In the genomic region with DNA sequence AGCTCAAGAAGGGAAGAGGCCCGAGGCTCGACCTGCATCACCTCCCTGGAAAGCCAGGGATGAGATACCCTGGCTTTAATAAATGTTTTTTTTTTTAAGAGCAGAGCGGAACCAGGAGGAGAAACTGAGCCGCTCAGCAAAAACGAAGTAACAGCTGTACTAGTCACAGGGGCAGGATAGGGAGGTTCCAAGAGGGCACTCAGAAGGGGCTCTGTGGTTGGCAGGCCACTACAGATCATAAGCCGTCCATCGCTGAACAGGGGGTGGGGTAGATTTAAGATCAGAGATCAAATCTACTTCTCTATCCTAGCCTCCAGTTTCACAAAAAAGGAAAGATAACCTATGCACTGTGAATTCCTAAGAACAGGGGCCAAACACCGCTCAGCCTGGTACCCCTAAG, we compare ENCODE assay signal across 8 cellular contexts. TPM values are rescaled to one million over a fixed set of nuclear protein-coding genes. Genes with fewer than 3 reads are reported as not detected.
DNase-seq lines count a peak whose midpoint lies in the region; ATAC-seq and TF ChIP-seq lines count a peak whose summit lies in the region.

No MANE protein-coding gene starts in this region.

- H3K36me3 ChIP-seq in GM23338 (ENCODE audit: insufficient read depth) (peaks cover 36% of the 10 kb centered on the region), neural progenitor cell (peaks cover 5% of the 10 kb centered on the region)

- H3K4me2 ChIP-seq in GM23338 (peak overlapping the region; percentile 100), neural progenitor cell (peak overlapping the region; percentile 99)

- H3K4me3 ChIP-seq in GM23338 (peak overlapping the region; percentile 100), epithelial cell of proximal tubule (ENCODE audit: low read depth, low read length) (peak overlapping the region; percentile 100), neural progenitor cell (peak overlapping the region; percentile 93)

- H3K27me3 Mint-ChIP-seq in GM23338 (ENCODE audit: insufficient read depth, low read depth, poor library complexity) (peaks cover 15% of the 10 kb centered on the region), neural progenitor cell (ENCODE audit: insufficient read depth, low read depth) (peaks cover 3% of the 10 kb centered on the region)

- H3K9me2 ChIP-seq in GM23338 (ENCODE audit: insufficient read depth): 0 out of 2 replicates have a peak, but pooled peaks cover 3% of the 10 kb centered on the region

- H2AFZ ChIP-seq in GM23338 (peak overlapping the region; percentile 88; the same call in 1 of the 2 replicates), neural progenitor cell (replicated peaks) (peak overlapping the region; percentile 95)

- peaks cover 6% of the 10 kb centered on the region; the same call in 1 of the 2 replicates for H3K4me1 ChIP-seq in GM23338 (ENCODE audit: insufficient read depth)
- H3K4me1 ChIP-seq in neural progenitor cell: peaks cover 10% of the 10 kb centered on the region

- H3K4me3 Mint-ChIP-seq in GM23338 (peak overlapping the region; percentile 92), neural progenitor cell (peak overlapping the region; percentile 96)

- H3K27ac ChIP-seq in GM23338 (ENCODE audit: low read depth) (peak overlapping the region; percentile 99), neural progenitor cell (peak overlapping the region; percentile 97)

- H3K4me1 Mint-ChIP-seq in GM23338 (peaks cover 5% of the 10 kb centered on the region), neural progenitor cell (peaks cover 6% of the 10 kb centered on the region)

- H3K79me2 ChIP-seq in GM23338 (replicated peaks; ENCODE audit: insufficient read depth) (peaks cover 30% of the 10 kb centered on the region), neural progenitor cell (ENCODE audit: low read depth) (peaks cover 38% of the 10 kb centered on the region)

- peak overlapping the region; percentile 90 for H3K9ac ChIP-seq in neural progenitor cell

- H3K36me3 Mint-ChIP-seq in GM23338 (ENCODE audit: low read depth): peaks cover 42% of the 10 kb centered on the region
- peaks cover 21% of the 10 kb centered on the region for H3K36me3 Mint-ChIP-seq in neural progenitor cell

- peak overlapping the region; percentile 99 for H3K27ac Mint-ChIP-seq in GM23338
- peak overlapping the region; percentile 98 for H3K27ac Mint-ChIP-seq in neural progenitor cell

- H4K20me1 ChIP-seq in GM23338 (replicated peaks; ENCODE audit: insufficient read depth) (peaks cover 9% of the 10 kb centered on the region), neural progenitor cell (ENCODE audit: low read depth) (peaks cover 26% of the 10 kb centered on the region)

- H3K27me3 ChIP-seq in GM23338 (ENCODE audit: insufficient read depth) (no peaks in the 10 kb centered on the region), neural progenitor cell (no peaks in the 10 kb centered on the region)

- peaks cover 3% of the 10 kb centered on the region for H3K9me3 Mint-ChIP-seq in GM23338
- peaks cover 3% of the 10 kb centered on the region for H3K9me3 Mint-ChIP-seq in neural progenitor cell

- ATAC-seq in GM23338 (peak; percentile 5), SK-N-SH treated with all-trans-retinoic acid at 6 μM for 48 hours (peak; percentile 29), HG03457 (IDR thresholded peaks at IDR 0.05; ENCODE audit: unreplicated experiment) (no peak)

- TF ChIP-seq CTCF in GM23338 (conservative IDR thresholded peaks at IDR 0.05; ENCODE audit: low read depth in 2 of 2) (no peak), epithelial cell of proximal tubule (conservative IDR thresholded peaks at IDR 0.05; ENCODE audit: low read depth, low read length) (no peak), neural progenitor cell (IDR thresholded peaks at IDR 0.05) (no peak)

- no peaks in the 10 kb centered on the region for H3K9me3 ChIP-seq in neural progenitor cell (ENCODE audit: low read depth)

- DNase-seq in GM23338 (ENCODE audit: low spot score) (no peak), epithelial cell of proximal tubule (ENCODE audit: low read depth) (no peak), neural progenitor cell (ENCODE audit: low spot score) (no peak), NCI-H1436 treated with DMSO at 0.1 percent for 48 hours (lab: John Stamatoyannopoulos, UW) (no peak), NCI-H1105 (lab: John Stamatoyannopoulos, UW) (no peak), NCI-H2029 treated with DMSO at 0.1 percent for 48 hours (lab: John Stamatoyannopoulos, UW) (no peak)

- H3F3A ChIP-seq in GM23338 (replicated peaks; ENCODE audit: low read depth) (peaks cover 29% of the 10 kb centered on the region), neural progenitor cell (ENCODE audit: low read depth) (peaks cover 22% of the 10 kb centered on the region)

TF ChIP-seq in GM23338, 12 proteins besides CTCF, POLR2A, EP300 and RAD21 (continues in another document):
- TF ChIP-seq POLR2AphosphoS5 (IDR thresholded peaks at IDR 0.05; ENCODE audit: low read depth): no peak
- TF ChIP-seq, protein P1, sequence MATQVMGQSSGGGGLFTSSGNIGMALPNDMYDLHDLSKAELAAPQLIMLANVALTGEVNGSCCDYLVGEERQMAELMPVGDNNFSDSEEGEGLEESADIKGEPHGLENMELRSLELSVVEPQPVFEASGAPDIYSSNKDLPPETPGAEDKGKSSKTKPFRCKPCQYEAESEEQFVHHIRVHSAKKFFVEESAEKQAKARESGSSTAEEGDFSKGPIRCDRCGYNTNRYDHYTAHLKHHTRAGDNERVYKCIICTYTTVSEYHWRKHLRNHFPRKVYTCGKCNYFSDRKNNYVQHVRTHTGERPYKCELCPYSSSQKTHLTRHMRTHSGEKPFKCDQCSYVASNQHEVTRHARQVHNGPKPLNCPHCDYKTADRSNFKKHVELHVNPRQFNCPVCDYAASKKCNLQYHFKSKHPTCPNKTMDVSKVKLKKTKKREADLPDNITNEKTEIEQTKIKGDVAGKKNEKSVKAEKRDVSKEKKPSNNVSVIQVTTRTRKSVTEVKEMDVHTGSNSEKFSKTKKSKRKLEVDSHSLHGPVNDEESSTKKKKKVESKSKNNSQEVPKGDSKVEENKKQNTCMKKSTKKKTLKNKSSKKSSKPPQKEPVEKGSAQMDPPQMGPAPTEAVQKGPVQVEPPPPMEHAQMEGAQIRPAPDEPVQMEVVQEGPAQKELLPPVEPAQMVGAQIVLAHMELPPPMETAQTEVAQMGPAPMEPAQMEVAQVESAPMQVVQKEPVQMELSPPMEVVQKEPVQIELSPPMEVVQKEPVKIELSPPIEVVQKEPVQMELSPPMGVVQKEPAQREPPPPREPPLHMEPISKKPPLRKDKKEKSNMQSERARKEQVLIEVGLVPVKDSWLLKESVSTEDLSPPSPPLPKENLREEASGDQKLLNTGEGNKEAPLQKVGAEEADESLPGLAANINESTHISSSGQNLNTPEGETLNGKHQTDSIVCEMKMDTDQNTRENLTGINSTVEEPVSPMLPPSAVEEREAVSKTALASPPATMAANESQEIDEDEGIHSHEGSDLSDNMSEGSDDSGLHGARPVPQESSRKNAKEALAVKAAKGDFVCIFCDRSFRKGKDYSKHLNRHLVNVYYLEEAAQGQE (IDR thresholded peaks at IDR 0.05; ENCODE audit: unreplicated experiment): no peak

TF ChIP-seq in SK-N-SH treated with all-trans-retinoic acid at 6 μM for 48 hours, 23 proteins besides CTCF, POLR2A, EP300 and RAD21:
- no peak for TF ChIP-seq CREB5 (CRISPR knock-in tag; IDR thresholded peaks at IDR 0.05; ENCODE audit: low read depth)
- TF ChIP-seq, protein P2, sequence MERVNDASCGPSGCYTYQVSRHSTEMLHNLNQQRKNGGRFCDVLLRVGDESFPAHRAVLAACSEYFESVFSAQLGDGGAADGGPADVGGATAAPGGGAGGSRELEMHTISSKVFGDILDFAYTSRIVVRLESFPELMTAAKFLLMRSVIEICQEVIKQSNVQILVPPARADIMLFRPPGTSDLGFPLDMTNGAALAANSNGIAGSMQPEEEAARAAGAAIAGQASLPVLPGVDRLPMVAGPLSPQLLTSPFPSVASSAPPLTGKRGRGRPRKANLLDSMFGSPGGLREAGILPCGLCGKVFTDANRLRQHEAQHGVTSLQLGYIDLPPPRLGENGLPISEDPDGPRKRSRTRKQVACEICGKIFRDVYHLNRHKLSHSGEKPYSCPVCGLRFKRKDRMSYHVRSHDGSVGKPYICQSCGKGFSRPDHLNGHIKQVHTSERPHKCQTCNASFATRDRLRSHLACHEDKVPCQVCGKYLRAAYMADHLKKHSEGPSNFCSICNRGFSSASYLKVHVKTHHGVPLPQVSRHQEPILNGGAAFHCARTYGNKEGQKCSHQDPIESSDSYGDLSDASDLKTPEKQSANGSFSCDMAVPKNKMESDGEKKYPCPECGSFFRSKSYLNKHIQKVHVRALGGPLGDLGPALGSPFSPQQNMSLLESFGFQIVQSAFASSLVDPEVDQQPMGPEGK (CRISPR knock-in tag; IDR thresholded peaks at IDR 0.05; ENCODE audit: borderline replicate concordance): no peak

RNA-seq across cellular contexts. Expression of gene EIF3D, which starts 0.6 kb away (rescaled TPM):
- 360 and 381 TPM in 2 replicates for total RNA-seq in GM23338 (2014; rRNA removed; shearing (Covaris generic))
- 148 and 149 TPM in 2 replicates for polyA plus RNA-seq in GM23338 (2016; fragmentation: Nextera tagmentation; extraction: Ambion mirVana)
- total RNA-seq in epithelial cell of proximal tubule: 297 and 435 TPM in 2 replicates
- total RNA-seq in neural progenitor cell (ENCODE audit: low replicate concordance): 321 and 361 TPM in 2 replicates

RNA-seq across cellular contexts. Expression of gene FOXRED2, which starts 21.5 kb away (rescaled TPM):
- total RNA-seq in GM23338 (2014; rRNA removed; shearing (Covaris generic)): 38.3 and 47.5 TPM in 2 replicates
- 11.5 and 12.7 TPM in 2 replicates for polyA plus RNA-seq in GM23338 (2016; fragmentation: Nextera tagmentation; extraction: Ambion mirVana)
- total RNA-seq in epithelial cell of proximal tubule (3.1 and 7.9 TPM in 2 replicates), neural progenitor cell (ENCODE audit: low replicate concordance) (4.7 and 10.4 TPM in 2 replicates)

RNA-seq across cellular contexts. Expression of gene TXN2, which starts 46.9 kb away (rescaled TPM):
- 21.6 and 23.0 TPM in 2 replicates for total RNA-seq in GM23338 (2014; rRNA removed; shearing (Covaris generic))
- polyA plus RNA-seq in GM23338 (2016; fragmentation: Nextera tagmentation; extraction: Ambion mirVana): 50.3 and 55.6 TPM in 2 replicates
- total RNA-seq in epithelial cell of proximal tubule (72.1 and 76.6 TPM in 2 replicates), neural progenitor cell (ENCODE audit: low replicate concordance) (19.8 and 31.8 TPM in 2 replicates)
